In genomic region chr2:54440050-54440449, GRCh38 we compare ENCODE assay signal across 18 cellular contexts.
"Had no signal": no experiment of that assay in that cellular context is flagged by ENCODE, and none has a peak within 500 bp of the region (broad histone marks: within the 10 kb centered on the region; RNA-seq: fewer than 3 reads in every experiment).

No MANE protein-coding gene starts in this region.

- H3K27ac Mint-ChIP-seq: activated CD4-positive, alpha-beta memory T cell treated with anti-CD3 and anti-CD28 coated beads for 36 hours; activated naive CD8-positive, alpha-beta T cell treated with anti-CD3 and anti-CD28 coated beads, Interleukin-2, amount 10 ng/mL, durations not matched to agents 7 days and 5 days; activated T-helper 17 cell treated with anti-CD3 and anti-CD28 coated beads, Interleukin-2, amount 50 U/mL, for 72 hours; stimulated activated naive CD8-positive, alpha-beta T cell treated with anti-CD3 and anti-CD28 coated beads, Interleukin-15, Interleukin-2, amounts not matched to agents 100 ng/mL and 50 ng/mL, for 24 hours had no signal

- DNase-seq: activated CD4-positive, alpha-beta memory T cell treated with anti-CD3 and anti-CD28 coated beads for 36 hours; activated CD4-positive, alpha-beta T cell treated with anti-CD3 and anti-CD28 coated beads for 4 hours; activated naive CD4-positive, alpha-beta T cell treated with Interleukin-2 at 50 U/mL for 16 hours; activated naive CD8-positive, alpha-beta T cell treated with anti-CD3 and anti-CD28 coated beads, Interleukin-2, amount 10 ng/mL, durations not matched to agents 7 days and 5 days; amygdala; body of pancreas; central memory CD4-positive, alpha-beta T cell; colonic mucosa; erythroblast; kidney glomerular epithelial cell; midbrain; posterior cingulate gyrus; T-helper 2 cell had no signal

- H3K36me3 Mint-ChIP-seq: activated CD4-positive, alpha-beta memory T cell treated with anti-CD3 and anti-CD28 coated beads for 36 hours; activated naive CD8-positive, alpha-beta T cell treated with anti-CD3 and anti-CD28 coated beads, Interleukin-2, amount 10 ng/mL, durations not matched to agents 7 days and 5 days had no signal

- H3K9me3 Mint-ChIP-seq: activated CD4-positive, alpha-beta memory T cell treated with anti-CD3 and anti-CD28 coated beads for 36 hours; activated naive CD8-positive, alpha-beta T cell treated with anti-CD3 and anti-CD28 coated beads, Interleukin-2, amount 10 ng/mL, durations not matched to agents 7 days and 5 days; activated T-helper 17 cell treated with anti-CD3 and anti-CD28 coated beads, Interleukin-2, amount 50 U/mL, for 72 hours; nephron; stimulated activated naive CD8-positive, alpha-beta T cell treated with anti-CD3 and anti-CD28 coated beads, Interleukin-15, Interleukin-2, amounts not matched to agents 100 ng/mL and 50 ng/mL, for 24 hours had no signal

- H3K9me3 ChIP-seq: body of pancreas, colonic mucosa, suprapubic skin had no signal

- H3K4me1 ChIP-seq: colonic mucosa had no signal

- H3K27ac ChIP-seq: body of pancreas, colonic mucosa, suprapubic skin had no signal

- H3K27me3 ChIP-seq: body of pancreas, colonic mucosa, suprapubic skin had no signal

- H3K4me3 ChIP-seq: body of pancreas, colonic mucosa, lung, suprapubic skin had no signal

- ATAC-seq: activated T-helper 17 cell treated with anti-CD3 and anti-CD28 coated beads, Interleukin-2, amount 50 U/mL, for 72 hours; body of pancreas had no signal

- H3K27me3 Mint-ChIP-seq: stimulated activated naive CD8-positive, alpha-beta T cell treated with anti-CD3 and anti-CD28 coated beads, Interleukin-15, Interleukin-2, amounts not matched to agents 100 ng/mL and 50 ng/mL, for 24 hours had no signal

- H3K4me1 Mint-ChIP-seq: activated naive CD8-positive, alpha-beta T cell treated with anti-CD3 and anti-CD28 coated beads, Interleukin-2, amount 10 ng/mL, durations not matched to agents 7 days and 5 days; activated T-helper 17 cell treated with anti-CD3 and anti-CD28 coated beads, Interleukin-2, amount 50 U/mL, for 72 hours had no signal

- H3K4me3 Mint-ChIP-seq: activated CD4-positive, alpha-beta memory T cell treated with anti-CD3 and anti-CD28 coated beads for 36 hours; activated naive CD8-positive, alpha-beta T cell treated with anti-CD3 and anti-CD28 coated beads, Interleukin-2, amount 10 ng/mL, durations not matched to agents 7 days and 5 days; activated T-helper 17 cell treated with anti-CD3 and anti-CD28 coated beads, Interleukin-2, amount 50 U/mL, for 72 hours; nephron; stimulated activated naive CD8-positive, alpha-beta T cell treated with anti-CD3 and anti-CD28 coated beads, Interleukin-15, Interleukin-2, amounts not matched to agents 100 ng/mL and 50 ng/mL, for 24 hours had no signal

- H3K36me3 ChIP-seq: colonic mucosa, suprapubic skin had no signal
